In genomic region chr5:166916021-166916420, GRCh38 we compare ENCODE assay signal across 32 cellular contexts.
"Had no signal": no experiment of that assay in that cellular context is flagged by ENCODE, and none has a peak within 500 bp of the region (broad histone marks: within the 10 kb centered on the region; RNA-seq: fewer than 3 reads in every experiment).

No MANE protein-coding gene starts in this region.

- DNase-seq: Karpas-422, Kasumi-1, MG63, MM.1S, MV-4-11, NCI-H1048, NCI-H1092, NCI-H1092 treated with DMSO at 0.1 percent for 48 hours, NCI-H1105, NCI-H1417 treated with DMSO at 0.1 percent for 48 hours, NCI-H1436, NCI-H1436 treated with DMSO at 0.1 percent for 48 hours, NCI-H146, NCI-H1694, NCI-H1694 treated with DMSO at 0.1 percent for 48 hours, NCI-H187, NCI-H187 treated with DMSO at 0.1 percent for 48 hours, NCI-H1930, NCI-H2029, NCI-H2029 treated with DMSO at 0.1 percent for 48 hours, NCI-H2081, NCI-H2081 treated with DMSO at 0.1 percent for 48 hours, NCI-H2107, NCI-H2171, NCI-H2171 treated with DMSO at 0.1 percent for 48 hours, NCI-H2227 treated with DMSO at 0.1 percent for 48 hours, NCI-H226, NCI-H345, NCI-H446, NCI-H446 treated with DMSO at 0.1 percent for 48 hours, NCI-H510A, NCI-H510A treated with DMSO at 0.1 percent for 48 hours had no signal
